In genomic region chr5:40784027-40784653, GRCh38 we compare ENCODE assay signal across 1 cellular context.
A peak's percentile ranks its signal among the peaks of the same experiment; 100 is the strongest.
TF ChIP-seq lines count a peak whose summit lies in the region.

No MANE protein-coding gene starts in this region.

TF ChIP-seq in HepG2, 621 proteins besides CTCF, POLR2A, EP300 and RAD21 (continued from another document and continues in another):
- no peak for TF ChIP-seq YY1 (IDR thresholded peaks at IDR 0.05; ENCODE audit: insufficient read depth, insufficient replicate concordance, low read depth, low read length)
- TF ChIP-seq SIN3A (IDR thresholded peaks at IDR 0.05; ENCODE audit: borderline replicate concordance, low read depth, low read length): no peak
- peak; percentile 73 for TF ChIP-seq HNRNPK (IDR thresholded peaks at IDR 0.05; ENCODE audit: low read depth, low read length, poor library complexity, severe bottlenecking)
- TF ChIP-seq ZNF790 (CRISPR knock-in tag; IDR thresholded peaks at IDR 0.05; ENCODE audit: borderline replicate concordance): no peak
- TF ChIP-seq AGO1 (IDR thresholded peaks at IDR 0.05; ENCODE audit: low read depth, low read length, poor library complexity, severe bottlenecking): no peak
- peak; percentile 40; the same call in 1 of the 2 replicates for TF ChIP-seq GATAD1 (CRISPR knock-in tag; IDR thresholded peaks at IDR 0.05)
- TF ChIP-seq TRIM22 (IDR thresholded peaks at IDR 0.05): no peak
- TF ChIP-seq MED8 (CRISPR knock-in tag; IDR thresholded peaks at IDR 0.05; ENCODE audit: insufficient replicate concordance): no peak
- TF ChIP-seq PAXIP1 (CRISPR knock-in tag; conservative IDR thresholded peaks at IDR 0.05): peak; percentile 97
- TF ChIP-seq FOSL1 (CRISPR knock-in tag; IDR thresholded peaks at IDR 0.05; ENCODE audit: borderline replicate concordance): no peak
- TF ChIP-seq KDM1A (CRISPR knock-in tag; IDR thresholded peaks at IDR 0.05): no peak
- no peak; the same call in 1 of the 2 replicates for TF ChIP-seq TAF1 (CRISPR knock-in tag; IDR thresholded peaks at IDR 0.05)
- peak; percentile 94 for TF ChIP-seq HNF1B (CRISPR knock-in tag; IDR thresholded peaks at IDR 0.05)
- TF ChIP-seq ZNF235 (CRISPR knock-in tag; IDR thresholded peaks at IDR 0.05; ENCODE audit: borderline replicate concordance): no peak
- TF ChIP-seq IRF9 (CRISPR knock-in tag; IDR thresholded peaks at IDR 0.05; ENCODE audit: borderline replicate concordance): no peak
- no peak for TF ChIP-seq ZFP36L2 (CRISPR knock-in tag; IDR thresholded peaks at IDR 0.05)
- TF ChIP-seq GATA4 (IDR thresholded peaks at IDR 0.05; ENCODE audit: borderline replicate concordance, low read depth): peak; percentile 64; the same call in 1 of the 2 replicates
- TF ChIP-seq GMEB2 (CRISPR knock-in tag; IDR thresholded peaks at IDR 0.05; ENCODE audit: low read depth): no peak
- no peak for TF ChIP-seq MTA1 (CRISPR knock-in tag; IDR thresholded peaks at IDR 0.05; ENCODE audit: borderline replicate concordance)
- no peak for TF ChIP-seq ZBTB4 (CRISPR knock-in tag; IDR thresholded peaks at IDR 0.05; ENCODE audit: borderline replicate concordance)
- TF ChIP-seq GFI1 (CRISPR knock-in tag; IDR thresholded peaks at IDR 0.05; ENCODE audit: borderline replicate concordance): peak; percentile 98
- no peak for TF ChIP-seq ZNF260 (CRISPR knock-in tag; IDR thresholded peaks at IDR 0.05; ENCODE audit: borderline replicate concordance, low read depth)
- TF ChIP-seq ETV5 (CRISPR knock-in tag; IDR thresholded peaks at IDR 0.05; ENCODE audit: borderline replicate concordance): peak; percentile 74; the same call in 1 of the 2 replicates
- TF ChIP-seq ZFX (CRISPR knock-in tag; IDR thresholded peaks at IDR 0.05; ENCODE audit: low read depth): no peak
- TF ChIP-seq POLR2G (IDR thresholded peaks at IDR 0.05; ENCODE audit: low read depth, low read length): peak; percentile 57; the same call in 1 of the 2 replicates
- no peak for TF ChIP-seq TEAD2 (CRISPR knock-in tag; IDR thresholded peaks at IDR 0.05)
- TF ChIP-seq JDP2 (CRISPR knock-in tag; IDR thresholded peaks at IDR 0.05; ENCODE audit: borderline replicate concordance): no peak
- TF ChIP-seq CBFB (CRISPR knock-in tag; IDR thresholded peaks at IDR 0.05): no peak
- no peak for TF ChIP-seq SYNCRIP (IDR thresholded peaks at IDR 0.05; ENCODE audit: insufficient read depth, low read depth, low read length)
- no peak for TF ChIP-seq GLI4 (CRISPR knock-in tag; IDR thresholded peaks at IDR 0.05; ENCODE audit: borderline replicate concordance)
- TF ChIP-seq ZNF33A (CRISPR knock-in tag; IDR thresholded peaks at IDR 0.05; ENCODE audit: borderline replicate concordance): no peak
- peak; percentile 76; the same call in 1 of the 2 replicates for TF ChIP-seq ZNF644 (CRISPR knock-in tag; IDR thresholded peaks at IDR 0.05; ENCODE audit: low read depth)
- no peak for TF ChIP-seq ZC3H13 (CRISPR knock-in tag; IDR thresholded peaks at IDR 0.05)
- TF ChIP-seq ZNF17 (CRISPR knock-in tag; IDR thresholded peaks at IDR 0.05): no peak
- TF ChIP-seq SOX13 (IDR thresholded peaks at IDR 0.05): no peak
- TF ChIP-seq SOX13 (CRISPR knock-in tag; conservative IDR thresholded peaks at IDR 0.05 in 1 of 2, IDR thresholded peaks at IDR 0.05 in 1 of 2): peak in 1 of 2 experiments; percentile 39; a peak in 1 of 4 replicates
- no peak for TF ChIP-seq ZSCAN5A (CRISPR knock-in tag; IDR thresholded peaks at IDR 0.05; ENCODE audit: borderline replicate concordance)
- TF ChIP-seq NFIB (CRISPR knock-in tag; IDR thresholded peaks at IDR 0.05; ENCODE audit: borderline replicate concordance): no peak
- no peak for TF ChIP-seq ZBTB46 (CRISPR knock-in tag; IDR thresholded peaks at IDR 0.05; ENCODE audit: borderline replicate concordance)
- TF ChIP-seq KLF6 (CRISPR knock-in tag; IDR thresholded peaks at IDR 0.05): peak; percentile 54; the same call in 1 of the 2 replicates
- no peak for TF ChIP-seq MLX (CRISPR knock-in tag; IDR thresholded peaks at IDR 0.05)
- no peak for TF ChIP-seq THAP7 (CRISPR knock-in tag; IDR thresholded peaks at IDR 0.05)
- TF ChIP-seq RFXAP (CRISPR knock-in tag; IDR thresholded peaks at IDR 0.05; ENCODE audit: borderline replicate concordance): no peak
- no peak for TF ChIP-seq E2F2 (CRISPR knock-in tag; IDR thresholded peaks at IDR 0.05; ENCODE audit: borderline replicate concordance)
- no peak for TF ChIP-seq CAMTA2 (CRISPR knock-in tag; IDR thresholded peaks at IDR 0.05; ENCODE audit: borderline replicate concordance)
- 0 out of 2 replicates have a peak, but pooled peaks have one; percentile 17 for TF ChIP-seq REPIN1 (CRISPR knock-in tag; IDR thresholded peaks at IDR 0.05; ENCODE audit: borderline replicate concordance, low read depth)
